In genomic region chr20:21712443-21713059, GRCh38 we compare ENCODE assay signal across 2 cellular contexts.
TF ChIP-seq lines count a peak whose summit lies in the region.

No MANE protein-coding gene starts in this region.

TF ChIP-seq in GM23338, 12 proteins besides CTCF, POLR2A, EP300 and RAD21 (continued from another document):
- TF ChIP-seq REST (IDR thresholded peaks at IDR 0.05; ENCODE audit: unreplicated experiment): no peak
- no peak for TF ChIP-seq POLR2AphosphoS5 (IDR thresholded peaks at IDR 0.05; ENCODE audit: low read depth)
- TF ChIP-seq CREB1 (CRISPR knock-in tag; IDR thresholded peaks at IDR 0.05; ENCODE audit: low read depth): no peak
- TF ChIP-seq ETS1 (IDR thresholded peaks at IDR 0.05): no peak
- TF ChIP-seq ZNF462 (CRISPR knock-in tag; IDR thresholded peaks at IDR 0.05): no peak
- no peak for TF ChIP-seq JUNB (IDR thresholded peaks at IDR 0.05; ENCODE audit: unreplicated experiment)
- TF ChIP-seq STAT1 (IDR thresholded peaks at IDR 0.05; ENCODE audit: unreplicated experiment): no peak

TF ChIP-seq in WTC11, 78 proteins besides CTCF, POLR2A, EP300 and RAD21 (continued from another document):
- TF ChIP-seq AR (CRISPR knock-in tag; IDR thresholded peaks at IDR 0.05): no peak
- no peak for TF ChIP-seq ATF3 (CRISPR knock-in tag; conservative IDR thresholded peaks at IDR 0.05)
- no peak for TF ChIP-seq NFYB (CRISPR knock-in tag; conservative IDR thresholded peaks at IDR 0.05; ENCODE audit: low read depth)
- no peak for TF ChIP-seq HMGA2 (CRISPR knock-in tag; IDR thresholded peaks at IDR 0.05)
